18 cellular contexts compared by ENCODE assay signal in genomic region chr6:149225946-149226345, GRCh38.
"Had no signal": no experiment of that assay in that cellular context is flagged by ENCODE, and none has a peak within 500 bp of the region (broad histone marks: within the 10 kb centered on the region; RNA-seq: fewer than 3 reads in every experiment).

No MANE protein-coding gene starts in this region.

- H3K4me2 ChIP-seq: smooth muscle cell had no signal

- H3K36me3 Mint-ChIP-seq: stimulated activated effector memory CD8-positive, alpha-beta T cell treated with anti-CD3 and anti-CD28 coated beads, Interleukin-12 subunit alpha, Interleukin-12 subunit beta, amount 100 ng/mL, for 72 hours had no signal

- H3K9me3 ChIP-seq: heart left ventricle, neutrophil, thoracic aorta, transverse colon had no signal

- H3K36me3 ChIP-seq: cardiac muscle cell, heart left ventricle, neutrophil, thoracic aorta, transverse colon had no signal

- H3K27ac Mint-ChIP-seq: stimulated activated effector memory CD8-positive, alpha-beta T cell treated with anti-CD3 and anti-CD28 coated beads, Interleukin-12 subunit alpha, Interleukin-12 subunit beta, amount 100 ng/mL, for 72 hours; stimulated activated naive CD8-positive, alpha-beta T cell treated with anti-CD3 and anti-CD28 coated beads, Interleukin-15, amount 100 ng/mL, for 72 hours had no signal

- H3K27ac ChIP-seq: cardiac muscle cell, coronary artery, heart left ventricle, neutrophil, thoracic aorta, transverse colon had no signal

- H3K27me3 Mint-ChIP-seq: naive thymus-derived CD4-positive, alpha-beta T cell; stimulated activated naive CD8-positive, alpha-beta T cell treated with anti-CD3 and anti-CD28 coated beads, Interleukin-15, amount 100 ng/mL, for 72 hours had no signal

- H3K27me3 ChIP-seq: cardiac muscle cell, heart left ventricle, neutrophil, transverse colon had no signal

- H3K9me3 Mint-ChIP-seq: stimulated activated effector memory CD8-positive, alpha-beta T cell treated with anti-CD3 and anti-CD28 coated beads, Interleukin-12 subunit alpha, Interleukin-12 subunit beta, amount 100 ng/mL, for 72 hours had no signal

- H3K4me3 Mint-ChIP-seq: naive thymus-derived CD4-positive, alpha-beta T cell; stimulated activated effector memory CD8-positive, alpha-beta T cell treated with anti-CD3 and anti-CD28 coated beads, Interleukin-12 subunit alpha, Interleukin-12 subunit beta, amount 100 ng/mL, for 72 hours; stimulated activated naive CD8-positive, alpha-beta T cell treated with anti-CD3 and anti-CD28 coated beads, Interleukin-15, amount 100 ng/mL, for 72 hours had no signal

- DNase-seq: effector CD8-positive, alpha-beta T cell; heart left ventricle; hippocampal formation; left ventricle myocardium superior; mammary epithelial cell; naive thymus-derived CD4-positive, alpha-beta T cell; right cardiac atrium; stimulated activated CD4-positive, alpha-beta T cell treated with anti-CD3 and anti-CD28 coated beads, Interleukin-4, amount 100 ng/mL, for 1 hour; stimulated activated CD8-positive, alpha-beta memory T cell treated with anti-CD3 and anti-CD28 coated beads, Interleukin-4, amount 100 ng/mL, for 48 hours; stimulated activated naive CD8-positive, alpha-beta T cell treated with anti-CD3 and anti-CD28 coated beads, Interleukin-15, amount 100 ng/mL, for 72 hours; substantia nigra; transverse colon had no signal

- H3K4me3 ChIP-seq: cardiac muscle cell, coronary artery, heart left ventricle, smooth muscle cell, thoracic aorta, transverse colon had no signal

- ATAC-seq: heart left ventricle; left ventricle myocardium superior; naive thymus-derived CD4-positive, alpha-beta T cell; right cardiac atrium; stimulated activated effector memory CD8-positive, alpha-beta T cell treated with anti-CD3 and anti-CD28 coated beads, Interleukin-12 subunit alpha, Interleukin-12 subunit beta, amount 100 ng/mL, for 72 hours; stimulated activated naive CD8-positive, alpha-beta T cell treated with anti-CD3 and anti-CD28 coated beads, Interleukin-15, amount 100 ng/mL, for 72 hours had no signal
